ENCODE assay signal across 1 cellular context in genomic region chr9:127611796-127612790, GRCh38.
A peak's percentile ranks its signal among the peaks of the same experiment; 100 is the strongest.
TF ChIP-seq lines count a peak whose summit lies in the region.

Gene STXBP1, plus strand, starts transcription at chr9:127612277. Its CDS starts 127 bp downstream, at chr9:127612404.

TF ChIP-seq in HepG2, 621 proteins besides CTCF, POLR2A, EP300 and RAD21 (continued from another document and continues in another):
- TF ChIP-seq, protein P1, sequence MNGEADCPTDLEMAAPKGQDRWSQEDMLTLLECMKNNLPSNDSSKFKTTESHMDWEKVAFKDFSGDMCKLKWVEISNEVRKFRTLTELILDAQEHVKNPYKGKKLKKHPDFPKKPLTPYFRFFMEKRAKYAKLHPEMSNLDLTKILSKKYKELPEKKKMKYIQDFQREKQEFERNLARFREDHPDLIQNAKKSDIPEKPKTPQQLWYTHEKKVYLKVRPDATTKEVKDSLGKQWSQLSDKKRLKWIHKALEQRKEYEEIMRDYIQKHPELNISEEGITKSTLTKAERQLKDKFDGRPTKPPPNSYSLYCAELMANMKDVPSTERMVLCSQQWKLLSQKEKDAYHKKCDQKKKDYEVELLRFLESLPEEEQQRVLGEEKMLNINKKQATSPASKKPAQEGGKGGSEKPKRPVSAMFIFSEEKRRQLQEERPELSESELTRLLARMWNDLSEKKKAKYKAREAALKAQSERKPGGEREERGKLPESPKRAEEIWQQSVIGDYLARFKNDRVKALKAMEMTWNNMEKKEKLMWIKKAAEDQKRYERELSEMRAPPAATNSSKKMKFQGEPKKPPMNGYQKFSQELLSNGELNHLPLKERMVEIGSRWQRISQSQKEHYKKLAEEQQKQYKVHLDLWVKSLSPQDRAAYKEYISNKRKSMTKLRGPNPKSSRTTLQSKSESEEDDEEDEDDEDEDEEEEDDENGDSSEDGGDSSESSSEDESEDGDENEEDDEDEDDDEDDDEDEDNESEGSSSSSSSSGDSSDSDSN (CRISPR knock-in tag; IDR thresholded peaks at IDR 0.05): peak; percentile 85
- TF ChIP-seq, protein P2, sequence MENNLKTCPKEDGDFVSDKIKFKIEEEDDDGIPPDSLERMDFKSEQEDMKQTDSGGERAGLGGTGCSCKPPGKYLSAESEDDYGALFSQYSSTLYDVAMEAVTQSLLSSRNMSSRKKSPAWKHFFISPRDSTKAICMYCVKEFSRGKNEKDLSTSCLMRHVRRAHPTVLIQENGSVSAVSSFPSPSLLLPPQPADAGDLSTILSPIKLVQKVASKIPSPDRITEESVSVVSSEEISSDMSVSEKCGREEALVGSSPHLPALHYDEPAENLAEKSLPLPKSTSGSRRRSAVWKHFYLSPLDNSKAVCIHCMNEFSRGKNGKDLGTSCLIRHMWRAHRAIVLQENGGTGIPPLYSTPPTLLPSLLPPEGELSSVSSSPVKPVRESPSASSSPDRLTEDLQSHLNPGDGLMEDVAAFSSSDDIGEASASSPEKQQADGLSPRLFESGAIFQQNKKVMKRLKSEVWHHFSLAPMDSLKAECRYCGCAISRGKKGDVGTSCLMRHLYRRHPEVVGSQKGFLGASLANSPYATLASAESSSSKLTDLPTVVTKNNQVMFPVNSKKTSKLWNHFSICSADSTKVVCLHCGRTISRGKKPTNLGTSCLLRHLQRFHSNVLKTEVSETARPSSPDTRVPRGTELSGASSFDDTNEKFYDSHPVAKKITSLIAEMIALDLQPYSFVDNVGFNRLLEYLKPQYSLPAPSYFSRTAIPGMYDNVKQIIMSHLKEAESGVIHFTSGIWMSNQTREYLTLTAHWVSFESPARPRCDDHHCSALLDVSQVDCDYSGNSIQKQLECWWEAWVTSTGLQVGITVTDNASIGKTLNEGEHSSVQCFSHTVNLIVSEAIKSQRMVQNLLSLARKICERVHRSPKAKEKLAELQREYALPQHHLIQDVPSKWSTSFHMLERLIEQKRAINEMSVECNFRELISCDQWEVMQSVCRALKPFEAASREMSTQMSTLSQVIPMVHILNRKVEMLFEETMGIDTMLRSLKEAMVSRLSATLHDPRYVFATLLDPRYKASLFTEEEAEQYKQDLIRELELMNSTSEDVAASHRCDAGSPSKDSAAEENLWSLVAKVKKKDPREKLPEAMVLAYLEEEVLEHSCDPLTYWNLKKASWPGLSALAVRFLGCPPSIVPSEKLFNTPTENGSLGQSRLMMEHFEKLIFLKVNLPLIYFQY (CRISPR knock-in tag; IDR thresholded peaks at IDR 0.05; ENCODE audit: borderline replicate concordance): peak; percentile 53; the same call in 1 of the 2 replicates
- TF ChIP-seq HOXA3 (CRISPR knock-in tag; IDR thresholded peaks at IDR 0.05): peak; percentile 39; the same call in 1 of the 2 replicates
- TF ChIP-seq GABPB1 (CRISPR knock-in tag; IDR thresholded peaks at IDR 0.05): peak; percentile 51; the same call in 1 of the 2 replicates
- TF ChIP-seq SIN3A (IDR thresholded peaks at IDR 0.05; ENCODE audit: borderline replicate concordance, low read depth, low read length): 0 out of 2 replicates have a peak, but pooled peaks have one; percentile 43
- no peak for TF ChIP-seq SMYD3 (CRISPR knock-in tag; IDR thresholded peaks at IDR 0.05)
- TF ChIP-seq ZNF781 (CRISPR knock-in tag; IDR thresholded peaks at IDR 0.05; ENCODE audit: borderline replicate concordance, not compliant biosample characterization): no peak
- TF ChIP-seq HOXA7 (CRISPR knock-in tag; IDR thresholded peaks at IDR 0.05): no peak
- peak; percentile 67 for TF ChIP-seq ZNF687 (CRISPR knock-in tag; IDR thresholded peaks at IDR 0.05)
- TF ChIP-seq ZFP36L2 (CRISPR knock-in tag; IDR thresholded peaks at IDR 0.05): no peak
- TF ChIP-seq, protein P3, sequence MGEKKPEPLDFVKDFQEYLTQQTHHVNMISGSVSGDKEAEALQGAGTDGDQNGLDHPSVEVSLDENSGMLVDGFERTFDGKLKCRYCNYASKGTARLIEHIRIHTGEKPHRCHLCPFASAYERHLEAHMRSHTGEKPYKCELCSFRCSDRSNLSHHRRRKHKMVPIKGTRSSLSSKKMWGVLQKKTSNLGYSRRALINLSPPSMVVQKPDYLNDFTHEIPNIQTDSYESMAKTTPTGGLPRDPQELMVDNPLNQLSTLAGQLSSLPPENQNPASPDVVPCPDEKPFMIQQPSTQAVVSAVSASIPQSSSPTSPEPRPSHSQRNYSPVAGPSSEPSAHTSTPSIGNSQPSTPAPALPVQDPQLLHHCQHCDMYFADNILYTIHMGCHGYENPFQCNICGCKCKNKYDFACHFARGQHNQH (CRISPR knock-in tag; IDR thresholded peaks at IDR 0.05): 0 out of 2 replicates have a peak, but pooled peaks have one; percentile 7
- TF ChIP-seq SRSF4 (IDR thresholded peaks at IDR 0.05; ENCODE audit: low read depth, low read length, poor library complexity, severe bottlenecking): no peak
- peak; percentile 48; the same call in 1 of the 2 replicates for TF ChIP-seq PHF20 (CRISPR knock-in tag; IDR thresholded peaks at IDR 0.05)
- TF ChIP-seq, protein P4, sequence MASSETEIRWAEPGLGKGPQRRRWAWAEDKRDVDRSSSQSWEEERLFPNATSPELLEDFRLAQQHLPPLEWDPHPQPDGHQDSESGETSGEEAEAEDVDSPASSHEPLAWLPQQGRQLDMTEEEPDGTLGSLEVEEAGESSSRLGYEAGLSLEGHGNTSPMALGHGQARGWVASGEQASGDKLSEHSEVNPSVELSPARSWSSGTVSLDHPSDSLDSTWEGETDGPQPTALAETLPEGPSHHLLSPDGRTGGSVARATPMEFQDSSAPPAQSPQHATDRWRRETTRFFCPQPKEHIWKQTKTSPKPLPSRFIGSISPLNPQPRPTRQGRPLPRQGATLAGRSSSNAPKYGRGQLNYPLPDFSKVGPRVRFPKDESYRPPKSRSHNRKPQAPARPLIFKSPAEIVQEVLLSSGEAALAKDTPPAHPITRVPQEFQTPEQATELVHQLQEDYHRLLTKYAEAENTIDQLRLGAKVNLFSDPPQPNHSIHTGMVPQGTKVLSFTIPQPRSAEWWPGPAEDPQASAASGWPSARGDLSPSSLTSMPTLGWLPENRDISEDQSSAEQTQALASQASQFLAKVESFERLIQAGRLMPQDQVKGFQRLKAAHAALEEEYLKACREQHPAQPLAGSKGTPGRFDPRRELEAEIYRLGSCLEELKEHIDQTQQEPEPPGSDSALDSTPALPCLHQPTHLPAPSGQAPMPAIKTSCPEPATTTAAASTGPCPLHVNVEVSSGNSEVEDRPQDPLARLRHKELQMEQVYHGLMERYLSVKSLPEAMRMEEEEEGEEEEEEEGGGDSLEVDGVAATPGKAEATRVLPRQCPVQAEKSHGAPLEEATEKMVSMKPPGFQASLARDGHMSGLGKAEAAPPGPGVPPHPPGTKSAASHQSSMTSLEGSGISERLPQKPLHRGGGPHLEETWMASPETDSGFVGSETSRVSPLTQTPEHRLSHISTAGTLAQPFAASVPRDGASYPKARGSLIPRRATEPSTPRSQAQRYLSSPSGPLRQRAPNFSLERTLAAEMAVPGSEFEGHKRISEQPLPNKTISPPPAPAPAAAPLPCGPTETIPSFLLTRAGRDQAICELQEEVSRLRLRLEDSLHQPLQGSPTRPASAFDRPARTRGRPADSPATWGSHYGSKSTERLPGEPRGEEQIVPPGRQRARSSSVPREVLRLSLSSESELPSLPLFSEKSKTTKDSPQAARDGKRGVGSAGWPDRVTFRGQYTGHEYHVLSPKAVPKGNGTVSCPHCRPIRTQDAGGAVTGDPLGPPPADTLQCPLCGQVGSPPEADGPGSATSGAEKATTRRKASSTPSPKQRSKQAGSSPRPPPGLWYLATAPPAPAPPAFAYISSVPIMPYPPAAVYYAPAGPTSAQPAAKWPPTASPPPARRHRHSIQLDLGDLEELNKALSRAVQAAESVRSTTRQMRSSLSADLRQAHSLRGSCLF (CRISPR knock-in tag; IDR thresholded peaks at IDR 0.05; ENCODE audit: borderline replicate concordance): no peak
- TF ChIP-seq SRSF1 (optimal IDR thresholded peaks at IDR 0.05; ENCODE audit: low read depth, low read length): no peak
- TF ChIP-seq ATRX (CRISPR knock-in tag; IDR thresholded peaks at IDR 0.05; ENCODE audit: borderline replicate concordance): no peak
- no peak for TF ChIP-seq ZNF883 (CRISPR knock-in tag; IDR thresholded peaks at IDR 0.05; ENCODE audit: not compliant biosample characterization)
- no peak for TF ChIP-seq ZNF230 (CRISPR knock-in tag; IDR thresholded peaks at IDR 0.05)
- TF ChIP-seq, protein P5, sequence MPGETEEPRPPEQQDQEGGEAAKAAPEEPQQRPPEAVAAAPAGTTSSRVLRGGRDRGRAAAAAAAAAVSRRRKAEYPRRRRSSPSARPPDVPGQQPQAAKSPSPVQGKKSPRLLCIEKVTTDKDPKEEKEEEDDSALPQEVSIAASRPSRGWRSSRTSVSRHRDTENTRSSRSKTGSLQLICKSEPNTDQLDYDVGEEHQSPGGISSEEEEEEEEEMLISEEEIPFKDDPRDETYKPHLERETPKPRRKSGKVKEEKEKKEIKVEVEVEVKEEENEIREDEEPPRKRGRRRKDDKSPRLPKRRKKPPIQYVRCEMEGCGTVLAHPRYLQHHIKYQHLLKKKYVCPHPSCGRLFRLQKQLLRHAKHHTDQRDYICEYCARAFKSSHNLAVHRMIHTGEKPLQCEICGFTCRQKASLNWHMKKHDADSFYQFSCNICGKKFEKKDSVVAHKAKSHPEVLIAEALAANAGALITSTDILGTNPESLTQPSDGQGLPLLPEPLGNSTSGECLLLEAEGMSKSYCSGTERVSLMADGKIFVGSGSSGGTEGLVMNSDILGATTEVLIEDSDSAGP (CRISPR knock-in tag; IDR thresholded peaks at IDR 0.05; ENCODE audit: borderline replicate concordance): peak; percentile 59; the same call in 1 of the 2 replicates
- TF ChIP-seq FOXO1 (CRISPR knock-in tag; IDR thresholded peaks at IDR 0.05): peak; percentile 14; the same call in 1 of the 2 replicates
- TF ChIP-seq ZFP41 (CRISPR knock-in tag; IDR thresholded peaks at IDR 0.05; ENCODE audit: borderline replicate concordance): no peak
- TF ChIP-seq ZNF260 (CRISPR knock-in tag; IDR thresholded peaks at IDR 0.05; ENCODE audit: borderline replicate concordance, low read depth): no peak
- TF ChIP-seq ZNF275 (CRISPR knock-in tag; IDR thresholded peaks at IDR 0.05; ENCODE audit: borderline replicate concordance): no peak
- TF ChIP-seq ATF7-NPFF (CRISPR knock-in tag; IDR thresholded peaks at IDR 0.05; ENCODE audit: low read depth): 0 out of 2 replicates have a peak, but pooled peaks have one; percentile 37
- TF ChIP-seq, protein P6, sequence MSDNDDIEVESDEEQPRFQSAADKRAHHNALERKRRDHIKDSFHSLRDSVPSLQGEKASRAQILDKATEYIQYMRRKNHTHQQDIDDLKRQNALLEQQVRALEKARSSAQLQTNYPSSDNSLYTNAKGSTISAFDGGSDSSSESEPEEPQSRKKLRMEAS (IDR thresholded peaks at IDR 0.05): peak; percentile 31; the same call in 1 of the 2 replicates
- TF ChIP-seq MXI1 (IDR thresholded peaks at IDR 0.05; ENCODE audit: borderline replicate concordance, low read depth, low read length): peak; percentile 22; the same call in 1 of the 3 replicates
- peak; percentile 69 for TF ChIP-seq POLR2AphosphoS5 (IDR thresholded peaks at IDR 0.05; ENCODE audit: low read depth, low read length)
- 0 out of 2 replicates have a peak, but pooled peaks have one; percentile 42 for TF ChIP-seq ZNF563 (CRISPR knock-in tag; IDR thresholded peaks at IDR 0.05)
- 0 out of 2 replicates have a peak, but pooled peaks have one; percentile 11 for TF ChIP-seq STAG1 (CRISPR knock-in tag; IDR thresholded peaks at IDR 0.05)
- TF ChIP-seq ZBTB38 (CRISPR knock-in tag; IDR thresholded peaks at IDR 0.05): peak; percentile 22; the same call in 1 of the 2 replicates
